Comparison of ENCODE assay signal across 8 cellular contexts in genomic region chr20:5557123-5557522, GRCh38. TPM values are rescaled to one million over a fixed set of nuclear protein-coding genes. Genes with fewer than 3 reads are reported as not detected.
DNase-seq lines count a peak whose midpoint lies in the region; ATAC-seq, FAIRE-seq and TF ChIP-seq lines count a peak whose summit lies in the region.

No MANE protein-coding gene starts in this region.

- ATAC-seq in HepG2: peak; percentile 98

- CTCF ChIA-PET in HepG2 (lab: Yijun Ruan, JAX; ENCODE audit: low intra/inter-chr PET ratio, low total read pairs): interaction anchor here (0.7 to 2.8 kb wide), 6 partner anchors 28 to 520 kb away, joined by 3 to 58 read pairs (median 10); no protein-coding TSS in a partner anchor

- no peak overlapping the region for H3K27ac ChIP-seq in HepG2 (ENCODE audit: extremely low read length, insufficient read depth, low read length)
- no peak overlapping the region for H3K27ac ChIP-seq in vagina

- no peaks in the 10 kb centered on the region for H3K9me3 ChIP-seq in Loucy (ENCODE audit: insufficient read depth, low read depth, low read length)
- H3K9me3 ChIP-seq in HepG2 (ENCODE audit: low read length): no peaks in the 10 kb centered on the region
- H3K9me3 ChIP-seq in vagina: no peaks in the 10 kb centered on the region

- TF ChIP-seq CTCF in GM12872 (IDR thresholded peaks at IDR 0.05; ENCODE audit: insufficient read depth, low read depth, low read length) (peak; percentile 66), Loucy (conservative IDR thresholded peaks at IDR 0.05; ENCODE audit: low read length) (peak; percentile 74), cardiac fibroblast (IDR thresholded peaks at IDR 0.05; ENCODE audit: low read depth, low read length) (peak; percentile 63), HepG2 (CRISPR knock-in tag; IDR thresholded peaks at IDR 0.05) (peak; percentile 87), vagina (IDR thresholded peaks at IDR 0.05) (peak in 1 of 3 experiments; percentile 28)

- H3K9me2 ChIP-seq in Loucy (replicated peaks; ENCODE audit: low read depth, low read length): no peaks in the 10 kb centered on the region

- 12% methylated on average over 1 of the region's 1 CpG for WGBS in HepG2 (ENCODE audit: low lambda C conversion rate)

- H3K4me3 ChIP-seq in Loucy (ENCODE audit: low read length, poor library complexity, severe bottlenecking) (no peak overlapping the region), cardiac fibroblast (replicated peaks in 1 of 2; ENCODE audit: low read depth in 2 of 2, low read length in 2 of 2) (no peak overlapping the region), HepG2 (replicated peaks in 1 of 3; ENCODE audit: insufficient read depth in 1 of 3, low read depth in 2 of 3, low read length in 3 of 3) (no peak overlapping the region), vagina (no peak overlapping the region)

- DNase-seq in ACHN: peak; percentile 50
- peak; percentile 61 to 62 for DNase-seq in cardiac fibroblast (ENCODE audit: low read depth in 2 of 2)
- DNase-seq in HepG2 (ENCODE audit: low spot score): peak; percentile 61
- peak; percentile 8 to 19 for DNase-seq in stimulated activated CD8-positive, alpha-beta memory T cell treated with anti-CD3 and anti-CD28 coated beads, Interleukin-7, amount 100 ng/mL, for 4 hours (ENCODE audit: low read depth in 2 of 2)
- DNase-seq in vagina (ENCODE audit: extremely low spot score in 2 of 2): no peak

- intact Hi-C loops in HepG2 (cut with micrococcal nuclease; ENCODE audit: unreplicated experiment): loop anchor here (1.0 kb wide), 5 partner anchors 28 to 520 kb away; no protein-coding TSS in a partner anchor
- intact Hi-C loops in vagina (cut with DNase I): no loop called here

- no peaks in the 10 kb centered on the region for H3K4me1 ChIP-seq in Loucy (ENCODE audit: insufficient read depth, low read length, poor library complexity, severe bottlenecking)
- H3K4me1 ChIP-seq in HepG2 (ENCODE audit: insufficient read depth, low read length): no peaks in the 10 kb centered on the region
- H3K4me1 ChIP-seq in vagina: no peaks in the 10 kb centered on the region

- peaks cover 47% of the 10 kb centered on the region for H3K36me3 ChIP-seq in Loucy (ENCODE audit: insufficient read depth, low read length)
- H3K36me3 ChIP-seq in HepG2 (replicated peaks in 1 of 2; ENCODE audit: control insufficient read depth in 1 of 2, insufficient read depth in 2 of 2, low read length in 2 of 2): peaks cover 3 to 14% of the 10 kb centered on the region in 2 experiments
- H3K36me3 ChIP-seq in vagina: peaks cover 0 to 25% of the 10 kb centered on the region in 2 donors

- no peaks in the 10 kb centered on the region for H4K20me1 ChIP-seq in Loucy (ENCODE audit: insufficient read depth, low read length, poor library complexity, severe bottlenecking)
- H4K20me1 ChIP-seq in HepG2 (ENCODE audit: insufficient read depth, low read length): no peaks in the 10 kb centered on the region

- in situ Hi-C loops in ACHN (cut with HindIII; ENCODE audit: low pct_ligation_motif_present, low pct_unique_long_range_greater_than_20kb, low sequenced_read_pairs) (no loop called here), HepG2 (cut with HindIII; ENCODE audit: extremely low pct_ligation_motif_present, low pct_unique_long_range_greater_than_20kb) (no loop called here)

- H3K4me2 ChIP-seq in Loucy (ENCODE audit: low read depth, low read length, poor library complexity, severe bottlenecking) (no peak overlapping the region), HepG2 (ENCODE audit: low read depth, low read length) (no peak overlapping the region)

- no TSS peak for BruUV-seq in HepG2 (replicated peaks; lab: Mats Ljungman, UMichigan)

- peak; percentile 88 for TF ChIP-seq RAD21 in HepG2 (CRISPR knock-in tag; IDR thresholded peaks at IDR 0.05)

- FAIRE-seq in TTC549 (lab: Jason Lieb, UNC) (peak; percentile 23), HepG2 (lab: Jason Lieb, UNC) (peak; percentile 92)

- no peaks in the 10 kb centered on the region for H3K27me3 ChIP-seq in Loucy (ENCODE audit: insufficient read depth, low read length, poor library complexity, severe bottlenecking)
- H3K27me3 ChIP-seq in HepG2 (ENCODE audit: control insufficient read depth in 1 of 2, insufficient read depth in 2 of 2, low read length in 2 of 2): no peaks in the 10 kb centered on the region
- H3K27me3 ChIP-seq in vagina: no peaks in the 10 kb centered on the region

- H2AFZ ChIP-seq in Loucy (ENCODE audit: low read length) (no peak overlapping the region), HepG2 (ENCODE audit: low read length) (no peak overlapping the region)

- TF ChIP-seq EP300 in HepG2 (IDR thresholded peaks at IDR 0.05; ENCODE audit: low read depth in 2 of 2, low read length in 2 of 2) (no peak), HepG2 (CRISPR knock-in tag; IDR thresholded peaks at IDR 0.05; ENCODE audit: borderline replicate concordance) (no peak)

- TF ChIP-seq POLR2A in HepG2 (IDR thresholded peaks at IDR 0.05; ENCODE audit: insufficient read depth in 1 of 2, low read depth in 2 of 2, low read length in 2 of 2) (no peak), vagina (IDR thresholded peaks at IDR 0.05) (no peak)

- H3K79me2 ChIP-seq in Loucy (ENCODE audit: insufficient read depth, low read length) (no peaks in the 10 kb centered on the region), HepG2 (ENCODE audit: insufficient read depth, low read length) (no peaks in the 10 kb centered on the region)

- H3F3A ChIP-seq in Loucy (ENCODE audit: low read depth): no peaks in the 10 kb centered on the region

- H3K9ac ChIP-seq in Loucy (ENCODE audit: low read depth, low read length, poor library complexity, severe bottlenecking) (no peak overlapping the region), HepG2 (ENCODE audit: insufficient read depth, low read depth, low read length) (no peak overlapping the region)

- POLR2A ChIA-PET in HepG2 (lab: Yijun Ruan, JAX): no interaction called here

TF ChIP-seq in HepG2, 621 proteins besides CTCF, POLR2A, EP300 and RAD21 (continues in another document):
- TF ChIP-seq POGZ (CRISPR knock-in tag; IDR thresholded peaks at IDR 0.05) (no peak), KLF6 (CRISPR knock-in tag; IDR thresholded peaks at IDR 0.05) (no peak), ZNF10 (CRISPR knock-in tag; IDR thresholded peaks at IDR 0.05; ENCODE audit: borderline replicate concordance, low read depth) (no peak), ZBTB25 (CRISPR knock-in tag; IDR thresholded peaks at IDR 0.05) (0 out of 2 replicates have a peak, but pooled peaks have one; percentile 23), SAFB2 (CRISPR knock-in tag; IDR thresholded peaks at IDR 0.05; ENCODE audit: borderline replicate concordance, low read depth) (no peak), HIC2 (CRISPR knock-in tag; IDR thresholded peaks at IDR 0.05; ENCODE audit: low read depth) (no peak), PRPF4 (IDR thresholded peaks at IDR 0.05; ENCODE audit: low read depth, low read length, poor library complexity, severe bottlenecking) (no peak), PCBP1 (IDR thresholded peaks at IDR 0.05; ENCODE audit: borderline replicate concordance, low read depth, low read length) (no peak), NKX3-1 (CRISPR knock-in tag; IDR thresholded peaks at IDR 0.05) (no peak)

RNA-seq across cellular contexts. Expression of gene GPCPD1, which starts 53.7 kb away (rescaled TPM):
- total RNA-seq in HepG2 (2016; rRNA removed; fragmentation: Illumina TruSeq; extraction: Trizol) (9.6 and 12.9 TPM in 2 replicates), vagina (14.7 TPM)
- 1.7 and 2.0 TPM in 2 replicates for total RNA-seq in HepG2 (2016; cell fraction: cytosol; rRNA removed; fragmentation: Illumina TruSeq; extraction: Trizol; ENCODE audit: low read depth)
- 10.1 and 11.2 TPM in 2 replicates for total RNA-seq in HepG2 (2016; cell fraction: insoluble cytoplasmic fraction; rRNA removed; fragmentation: Illumina TruSeq; extraction: Trizol)
- 5.0 and 5.2 TPM in 2 replicates for total RNA-seq in HepG2 (2016; cell fraction: membrane; rRNA removed; fragmentation: Illumina TruSeq; extraction: Trizol)
- total RNA-seq in HepG2 (2016; cell fraction: nucleus; rRNA removed; fragmentation: Illumina TruSeq; extraction: Trizol): 17.4 and 18.2 TPM in 2 replicates
- polyA plus RNA-seq in HepG2 (2011; rRNA removed): 6.3 and 6.7 TPM in 2 replicates
- 1.8 and 4.4 TPM in 2 replicates for polyA plus RNA-seq in HepG2 (2011; cell fraction: cytosol; rRNA removed)
- 9.4 and 12.1 TPM in 2 replicates for polyA plus RNA-seq in HepG2 (2011; cell fraction: nucleus; rRNA removed)
- 5.0 and 5.1 TPM in 2 replicates for polyA plus RNA-seq in HepG2 (2012)
- polyA plus RNA-seq in HepG2 (2016; cell fraction: cytosol; fragmentation: Illumina TruSeq; extraction: Trizol; ENCODE audit: low read depth): 0.69 and 0.74 TPM in 2 replicates
- polyA plus RNA-seq in HepG2 (2016; cell fraction: insoluble cytoplasmic fraction; fragmentation: Illumina TruSeq; extraction: Trizol; ENCODE audit: low read depth): 8.8 and 8.9 TPM in 2 replicates
- polyA plus RNA-seq in HepG2 (2016; cell fraction: membrane; fragmentation: Illumina TruSeq; extraction: Trizol; ENCODE audit: low read depth): 1.7 and 2.4 TPM in 2 replicates
- 17.1 and 19.1 TPM in 2 replicates for polyA plus RNA-seq in HepG2 (2016; cell fraction: nucleus; fragmentation: Illumina TruSeq; extraction: Trizol; ENCODE audit: insufficient read depth, low read depth)
- 2.9 and 4.9 TPM in 2 replicates for polyA minus RNA-seq in HepG2 (2011; rRNA and poly(A)+ RNA removed; ENCODE audit: low replicate concordance)
- 2.1 and 4.7 TPM in 2 replicates for polyA minus RNA-seq in HepG2 (2011; cell fraction: cytosol; rRNA and poly(A)+ RNA removed)
- polyA minus RNA-seq in HepG2 (2011; cell fraction: nucleus; rRNA and poly(A)+ RNA removed): 32.1 and 32.7 TPM in 2 replicates

Comparison
In these comparisons a context has a peak if more than half of its experiments do, and no peak if none do; other contexts are left out.
1. DNase-seq: peak in ACHN (single experiment), cardiac fibroblast (2 of 2), HepG2 (single experiment) and stimulated activated CD8-positive, alpha-beta memory T cell treated with anti-CD3 and anti-CD28 coated beads, Interleukin-7, amount 100 ng/mL, for 4 hours (2 of 2); none in vagina (0 of 2).